In the genomic region with DNA sequence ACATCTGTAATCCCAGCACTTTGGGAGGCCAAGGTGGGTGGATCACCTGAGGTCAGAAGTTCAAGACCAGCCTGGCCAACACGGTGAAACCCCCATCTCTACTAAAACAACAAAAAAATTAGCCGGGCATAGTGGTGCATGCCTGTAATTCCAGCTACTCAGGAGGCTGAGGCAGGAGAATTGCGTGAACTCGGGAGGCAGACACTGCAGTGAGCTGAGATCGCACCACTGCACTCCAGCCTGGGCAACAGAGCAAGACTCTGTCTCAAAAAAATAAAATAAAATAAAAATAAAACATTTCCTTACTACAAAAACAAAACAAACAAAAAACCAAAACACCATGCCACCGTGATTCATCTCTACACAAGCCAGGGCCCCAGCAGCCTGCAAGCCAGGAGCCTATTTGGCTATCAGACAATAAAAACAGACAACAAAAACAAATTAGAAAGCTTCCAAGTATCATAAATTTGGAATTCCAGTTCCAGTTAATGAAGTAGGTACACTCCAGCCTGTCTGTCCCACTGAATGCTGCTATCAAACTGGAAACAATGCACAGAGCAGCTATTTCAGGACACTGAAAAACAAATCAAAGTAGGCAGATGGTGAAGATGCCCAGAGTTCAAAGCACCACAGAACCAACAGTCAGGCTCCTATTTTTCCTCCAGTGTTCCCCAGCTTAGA, we compare ENCODE assay signal across 8 cellular contexts. TPM values are rescaled to one million over a fixed set of nuclear protein-coding genes. Genes with fewer than 3 reads are reported as not detected.
DNase-seq lines count a peak whose midpoint lies in the region; ATAC-seq and TF ChIP-seq lines count a peak whose summit lies in the region.
"Not testable (repeated sequence)": the region's sequence is repeated elsewhere in the genome, so short reads cannot be mapped to it uniquely, and the experiment has no call there.

No MANE protein-coding gene starts in this region.

- H3K9me3 ChIP-seq in suprapubic skin, result not testable (repeated sequence)

- not testable (repeated sequence) for H3K36me3 Mint-ChIP-seq in WTC11; chondrocyte (ENCODE audit: low read depth)

- CTCF ChIA-PET in WTC11 (lab: Charles Lee), result interaction anchor here (0.7 to 5.1 kb wide), 12 partner anchors 9 to 255 kb away, joined by 3 to 80 read pairs (median 6); partner anchors contain the start of genes CMTM4, DYNC1LI2 and NAE1

- H3K4me3 Mint-ChIP-seq in WTC11; chondrocyte (ENCODE audit: unreplicated experiment): not testable (repeated sequence)

- TF ChIP-seq CTCF in WTC11 (IDR thresholded peaks at IDR 0.05); chondrocyte (IDR thresholded peaks at IDR 0.05); suprapubic skin (IDR thresholded peaks at IDR 0.05): not testable (repeated sequence)

- not testable (repeated sequence) for H3K27me3 Mint-ChIP-seq in WTC11 (ENCODE audit: low read depth); chondrocyte (ENCODE audit: low read depth)

- WGBS in suprapubic skin, result 69% methylated on average over 6 of the region's 6 CpGs

- H3K4me1 ChIP-seq in suprapubic skin, result peaks cover 21% of the 10 kb centered on the region

- not testable (repeated sequence) for TF ChIP-seq EP300 in suprapubic skin (IDR thresholded peaks at IDR 0.05)

- not testable (repeated sequence) for H3K27me3 ChIP-seq in layer of hippocampus (ENCODE audit: control insufficient read depth, insufficient read depth, low read length); suprapubic skin

- peak overlapping the region; percentile 47 for H3K27ac ChIP-seq in layer of hippocampus (ENCODE audit: low read depth, low read length)
- H3K27ac ChIP-seq in suprapubic skin, result peak overlapping the region; percentile 1

- TF ChIP-seq POLR2A in suprapubic skin (IDR thresholded peaks at IDR 0.05), result not testable (repeated sequence)

- H3K4me1 Mint-ChIP-seq in WTC11, result peaks cover 17% of the 10 kb centered on the region
- peaks cover 32% of the 10 kb centered on the region for H3K4me1 Mint-ChIP-seq in chondrocyte (ENCODE audit: low read depth)

- not testable (repeated sequence) for H3K9me3 Mint-ChIP-seq in WTC11; chondrocyte (ENCODE audit: low read depth)

- not testable (repeated sequence) for ATAC-seq in WTC11

- not testable (repeated sequence) for H3K36me3 ChIP-seq in suprapubic skin

- DNase-seq in AG08395 (ENCODE audit: low spot score), result peak; percentile 32
- DNase-seq in HK-2 (ENCODE audit: unreplicated experiment), result peak; percentile 26
- DNase-seq in WTC11 (ENCODE audit: low spot score); chondrocyte (ENCODE audit: low spot score); suprapubic skin (ENCODE audit: low spot score in 2 of 2): not testable (repeated sequence)
- DNase-seq in globus pallidus (ENCODE audit: low spot score), result peak; percentile 55
- DNase-seq in renal cortical epithelial cell (ENCODE audit: low read depth), result peak; percentile 38

- peak overlapping the region; percentile 60; the same call in 1 of the 2 replicates for H3K27ac Mint-ChIP-seq in WTC11
- H3K27ac Mint-ChIP-seq in chondrocyte (ENCODE audit: unreplicated experiment), result peak overlapping the region; percentile 97

- not testable (repeated sequence) for H3K4me3 ChIP-seq in suprapubic skin

- POLR2A ChIA-PET in WTC11 (lab: Charles Lee), result interaction anchor here (0.6 kb wide), 2 partner anchors 37 to 198 kb away, joined by 3 to 8 read pairs; no protein-coding TSS in a partner anchor

RNA-seq across cellular contexts. Expression of gene CMTM4, which starts 34.7 kb away (rescaled TPM):
- total RNA-seq in WTC11 (2021) (56.2 to 60.6 TPM (median 58.5 TPM) in 3 replicates), chondrocyte (30.1 to 32.5 TPM (median 31.5 TPM) in 3 replicates), renal cortical epithelial cell (83.9 and 112 TPM in 2 replicates), suprapubic skin (10 to 100 TPM; 24.0 to 55.1 (median 36.4) TPM)

RNA-seq across cellular contexts. Expression of gene CMTM3, which starts 57.3 kb away (rescaled TPM):
- 19.1 to 29.1 TPM (median 28.2 TPM) in 3 replicates for total RNA-seq in WTC11 (2021)
- 76.5 to 77.8 TPM (median 77.6 TPM) in 3 replicates for total RNA-seq in chondrocyte
- 11.6 and 22.2 TPM in 2 replicates for total RNA-seq in renal cortical epithelial cell
- 10 to 100 TPM in 2 of 4 donors, 1 to 10 TPM in 2; 6.5 to 15.5 (median 9.2) TPM for total RNA-seq in suprapubic skin
